In genomic region chr5:74550927-74551326, GRCh38 we compare ENCODE assay signal across 31 cellular contexts.
"Had no signal": no experiment of that assay in that cellular context is flagged by ENCODE, and none has a peak within 500 bp of the region (broad histone marks: within the 10 kb centered on the region; RNA-seq: fewer than 3 reads in every experiment).

No MANE protein-coding gene starts in this region.

- H3K9me3 Mint-ChIP-seq: activated CD4-positive, alpha-beta memory T cell treated with anti-CD3 and anti-CD28 coated beads for 36 hours; activated CD4-positive, alpha-beta T cell treated with anti-CD3 and anti-CD28 coated beads, Interleukin-2, amount 10 ng/mL, durations not matched to agents 24 days and 14 days; activated naive CD4-positive, alpha-beta T cell treated with anti-CD3 and anti-CD28 coated beads, Interleukin-2, amount 10 ng/mL, durations not matched to agents 7 days and 5 days; activated T-helper 1 cell treated with anti-CD3 and anti-CD28 coated beads, Interleukin-12 subunit alpha, Interleukin-12 subunit beta, Interleukin-2, Interleukin-4 antibody, amounts not matched to agents 30 ng/mL and 10 ng/mL and 1 ng/mL, durations not matched to agents 14 hours and 24 hours and 36 hours; activated T-helper 2 cell treated with anti-CD3 and anti-CD28 coated beads, Interferon-gamma antibody, Interleukin-2, Interleukin-4, amounts not matched to agents 10 μg/mL and 5 μg/mL and 100 μg/mL, durations not matched to agents 14 hours and 24 hours and 36 hours; central memory CD8-positive, alpha-beta T cell; effector memory CD8-positive, alpha-beta T cell had no signal

- H3K36me3 Mint-ChIP-seq: activated CD8-positive, alpha-beta memory T cell treated with anti-CD3 and anti-CD28 coated beads, Interleukin-2, amount 10 ng/mL, durations not matched to agents 7 days and 5 days; activated naive CD4-positive, alpha-beta T cell treated with anti-CD3 and anti-CD28 coated beads, Interleukin-2, amount 10 ng/mL, durations not matched to agents 7 days and 5 days; activated naive CD8-positive, alpha-beta T cell treated with anti-CD3 and anti-CD28 coated beads, Interleukin-2, amount 10 ng/mL, durations not matched to agents 7 days and 5 days; brain; T-cell had no signal

- H3K4me3 Mint-ChIP-seq: activated CD4-positive, alpha-beta memory T cell treated with anti-CD3 and anti-CD28 coated beads for 36 hours; activated CD4-positive, alpha-beta T cell treated with anti-CD3 and anti-CD28 coated beads for 36 hours; activated CD4-positive, alpha-beta T cell treated with anti-CD3 and anti-CD28 coated beads, Interleukin-2, amount 10 ng/mL, durations not matched to agents 24 days and 14 days; activated CD8-positive, alpha-beta memory T cell treated with anti-CD3 and anti-CD28 coated beads, Interleukin-2, amount 10 ng/mL, durations not matched to agents 7 days and 5 days; activated CD8-positive, alpha-beta T cell treated with anti-CD3 and anti-CD28 coated beads, Interleukin-2, amount 10 ng/mL, durations not matched to agents 7 days and 5 days; activated naive CD4-positive, alpha-beta T cell treated with anti-CD3 and anti-CD28 coated beads, Interleukin-2, amount 10 ng/mL, durations not matched to agents 7 days and 5 days; activated naive CD8-positive, alpha-beta T cell treated with anti-CD3 and anti-CD28 coated beads, Interleukin-2, amount 10 ng/mL, durations not matched to agents 7 days and 5 days; activated T-helper 1 cell treated with anti-CD3 and anti-CD28 coated beads, Interleukin-12 subunit alpha, Interleukin-12 subunit beta, Interleukin-2, Interleukin-4 antibody, amounts not matched to agents 30 ng/mL and 10 ng/mL and 1 ng/mL, durations not matched to agents 14 hours and 24 hours and 36 hours; brain; central memory CD8-positive, alpha-beta T cell; effector memory CD8-positive, alpha-beta T cell; T-cell; T-helper 1 cell treated with Interleukin-12 subunit alpha and Interleukin-12 subunit beta and Interleukin-4 antibody, amounts not matched to agents 30 μg/mL and 1 μg/mL, for 36 hours had no signal

- H3K36me3 ChIP-seq: ascending aorta, esophagus muscularis mucosa, gastrocnemius medialis had no signal

- H3K27me3 Mint-ChIP-seq: brain; central memory CD8-positive, alpha-beta T cell had no signal

- H3K4me3 ChIP-seq: ascending aorta, esophagus muscularis mucosa, gastrocnemius medialis had no signal

- H3K4me1 ChIP-seq: ascending aorta, esophagus muscularis mucosa, gastrocnemius medialis had no signal

- H3K27ac Mint-ChIP-seq: activated CD4-positive, alpha-beta memory T cell treated with anti-CD3 and anti-CD28 coated beads for 36 hours; activated CD4-positive, alpha-beta T cell treated with anti-CD3 and anti-CD28 coated beads for 36 hours; activated CD4-positive, alpha-beta T cell treated with anti-CD3 and anti-CD28 coated beads, Interleukin-2, amount 10 ng/mL, durations not matched to agents 24 days and 14 days; activated CD8-positive, alpha-beta memory T cell treated with anti-CD3 and anti-CD28 coated beads, Interleukin-2, amount 10 ng/mL, durations not matched to agents 7 days and 5 days; activated CD8-positive, alpha-beta T cell treated with anti-CD3 and anti-CD28 coated beads, Interleukin-2, amount 10 ng/mL, durations not matched to agents 7 days and 5 days; activated naive CD4-positive, alpha-beta T cell treated with anti-CD3 and anti-CD28 coated beads, Interleukin-2, amount 10 ng/mL, durations not matched to agents 7 days and 5 days; activated naive CD4-positive, alpha-beta T cell treated with anti-CD3 and anti-CD28 coated beads, Interleukin-2, amount 50 U/mL, for 72 hours; activated naive CD8-positive, alpha-beta T cell treated with anti-CD3 and anti-CD28 coated beads, Interleukin-2, amount 10 ng/mL, durations not matched to agents 7 days and 5 days; activated T-helper 1 cell treated with anti-CD3 and anti-CD28 coated beads, Interleukin-12 subunit alpha, Interleukin-12 subunit beta, Interleukin-2, Interleukin-4 antibody, amounts not matched to agents 30 ng/mL and 10 ng/mL and 1 ng/mL, durations not matched to agents 14 hours and 24 hours and 36 hours; activated T-helper 2 cell treated with anti-CD3 and anti-CD28 coated beads, Interferon-gamma antibody, Interleukin-2, Interleukin-4, amounts not matched to agents 10 μg/mL and 5 μg/mL and 100 μg/mL, durations not matched to agents 14 hours and 24 hours and 36 hours; brain; effector memory CD8-positive, alpha-beta T cell; T-cell; T-helper 1 cell treated with Interleukin-12 subunit alpha and Interleukin-12 subunit beta and Interleukin-4 antibody, amounts not matched to agents 30 μg/mL and 1 μg/mL, for 36 hours had no signal

- H3K9me3 ChIP-seq: ascending aorta, esophagus muscularis mucosa, gastrocnemius medialis had no signal

- H3K27ac ChIP-seq: ascending aorta, esophagus muscularis mucosa, foreskin keratinocyte, gastrocnemius medialis had no signal

- H3K4me1 Mint-ChIP-seq: activated CD4-positive, alpha-beta T cell treated with anti-CD3 and anti-CD28 coated beads, Interleukin-2, amount 10 ng/mL, durations not matched to agents 24 days and 14 days; activated CD8-positive, alpha-beta memory T cell treated with anti-CD3 and anti-CD28 coated beads, Interleukin-2, amount 10 ng/mL, durations not matched to agents 7 days and 5 days; activated naive CD4-positive, alpha-beta T cell treated with anti-CD3 and anti-CD28 coated beads, Interleukin-2, amount 10 ng/mL, durations not matched to agents 7 days and 5 days; activated naive CD8-positive, alpha-beta T cell treated with anti-CD3 and anti-CD28 coated beads, Interleukin-2, amount 10 ng/mL, durations not matched to agents 7 days and 5 days; central memory CD8-positive, alpha-beta T cell had no signal

- ATAC-seq: activated CD4-positive, alpha-beta T cell treated with anti-CD3 and anti-CD28 coated beads for 36 hours; activated CD8-positive, alpha-beta memory T cell treated with anti-CD3 and anti-CD28 coated beads, Interleukin-2, amount 10 ng/mL, durations not matched to agents 7 days and 5 days; activated CD8-positive, alpha-beta T cell treated with anti-CD3 and anti-CD28 coated beads, Interleukin-2, amount 10 ng/mL, durations not matched to agents 7 days and 5 days; activated naive CD4-positive, alpha-beta T cell treated with anti-CD3 and anti-CD28 coated beads, Interleukin-2, amount 50 U/mL, for 72 hours; effector memory CD8-positive, alpha-beta T cell; foreskin keratinocyte; gastrocnemius medialis; T-cell had no signal

- H3K27me3 ChIP-seq: ascending aorta, esophagus muscularis mucosa, foreskin keratinocyte, gastrocnemius medialis had no signal

- DNase-seq: activated CD4-positive, alpha-beta memory T cell treated with anti-CD3 and anti-CD28 coated beads for 36 hours; activated CD4-positive, alpha-beta T cell treated with anti-CD3 and anti-CD28 coated beads for 36 hours; activated CD4-positive, alpha-beta T cell treated with anti-CD3 and anti-CD28 coated beads, Interleukin-2, amount 10 ng/mL, durations not matched to agents 24 days and 14 days; activated CD4-positive, CD25-positive, alpha-beta regulatory T cell; activated CD4-positive, CD25-positive, alpha-beta regulatory T cell treated with anti-CD3 and anti-CD28 coated beads, Interleukin-2, amount 50 U/mL, for 72 hours; activated CD8-positive, alpha-beta memory T cell treated with anti-CD3 and anti-CD28 coated beads, Interleukin-2, amount 10 ng/mL, durations not matched to agents 7 days and 5 days; activated CD8-positive, alpha-beta memory T cell treated with anti-CD3 and anti-CD28 coated beads, Interleukin-2, amount 50 U/mL, for 4 hours; activated CD8-positive, alpha-beta T cell treated with anti-CD3 and anti-CD28 coated beads, Interleukin-2, amount 10 ng/mL, durations not matched to agents 7 days and 5 days; activated effector memory CD4-positive, alpha-beta T cell treated with anti-CD3 and anti-CD28 coated beads, Interleukin-2, amount 50 U/mL, for 16 hours; activated naive CD4-positive, alpha-beta T cell treated with anti-CD3 and anti-CD28 coated beads, Interleukin-2, amount 10 ng/mL, durations not matched to agents 7 days and 5 days; activated naive CD8-positive, alpha-beta T cell treated with anti-CD3 and anti-CD28 coated beads, Interleukin-2, amount 10 ng/mL, durations not matched to agents 7 days and 5 days; activated T-cell treated with anti-CD3 and anti-CD28 coated beads, Interleukin-2, amount 50 U/mL, for 1 hour; activated T-cell treated with anti-CD3 and anti-CD28 coated beads, Interleukin-2, amount 50 U/mL, for 48 hours; cortex of kidney; dermis blood vessel endothelial cell; effector CD4-positive, alpha-beta T cell; effector memory CD8-positive, alpha-beta T cell; erythroblast; gastrocnemius medialis; SW 1271; T-cell; T1000 had no signal
